15 cellular contexts compared by ENCODE assay signal in genomic region chr4:175657571-175657970, GRCh38.
"Had no signal": no experiment of that assay in that cellular context is flagged by ENCODE, and none has a peak within 500 bp of the region (broad histone marks: within the 10 kb centered on the region; RNA-seq: fewer than 3 reads in every experiment).

No MANE protein-coding gene starts in this region.

- H3K27me3 Mint-ChIP-seq: activated CD8-positive, alpha-beta T cell treated with anti-CD3 and anti-CD28 coated beads for 36 hours; activated naive CD8-positive, alpha-beta T cell treated with anti-CD3 and anti-CD28 coated beads, Interleukin-2, amount 50 U/mL, for 24 hours had no signal

- H3K27ac Mint-ChIP-seq: activated CD8-positive, alpha-beta T cell treated with anti-CD3 and anti-CD28 coated beads for 36 hours; activated naive CD8-positive, alpha-beta T cell treated with anti-CD3 and anti-CD28 coated beads, Interleukin-2, amount 50 U/mL, for 24 hours; stimulated activated effector memory CD8-positive, alpha-beta T cell treated with anti-CD3 and anti-CD28 coated beads, Interleukin-12 subunit alpha, Interleukin-12 subunit beta, amount 100 ng/mL, for 72 hours had no signal

- DNase-seq: activated CD4-positive, alpha-beta T cell treated with anti-CD3 and anti-CD28 coated beads for 4 hours; activated CD8-positive, alpha-beta memory T cell treated with anti-CD3 and anti-CD28 coated beads, Interleukin-2, amount 50 U/mL, for 4 hours; activated CD8-positive, alpha-beta T cell treated with anti-CD3 and anti-CD28 coated beads for 36 hours; activated naive CD4-positive, alpha-beta T cell; activated naive CD8-positive, alpha-beta T cell treated with anti-CD3 and anti-CD28 coated beads, Interleukin-2, amount 50 U/mL, for 24 hours; effector memory CD4-positive, alpha-beta T cell; hippocampal formation; ovary; T-helper 9 cell; tibial artery had no signal

- H3K4me3 ChIP-seq: neural progenitor cell, ovary, smooth muscle cell, tibial artery, vagina had no signal

- H3K36me3 ChIP-seq: neural progenitor cell, ovary, tibial artery, vagina had no signal

- H3K4me3 Mint-ChIP-seq: activated CD8-positive, alpha-beta T cell treated with anti-CD3 and anti-CD28 coated beads for 36 hours; activated naive CD8-positive, alpha-beta T cell treated with anti-CD3 and anti-CD28 coated beads, Interleukin-2, amount 50 U/mL, for 24 hours; neural progenitor cell; stimulated activated effector memory CD8-positive, alpha-beta T cell treated with anti-CD3 and anti-CD28 coated beads, Interleukin-12 subunit alpha, Interleukin-12 subunit beta, amount 100 ng/mL, for 72 hours had no signal

- H3K4me1 ChIP-seq: neural progenitor cell, tibial artery, vagina had no signal

- H3K4me1 Mint-ChIP-seq: activated naive CD8-positive, alpha-beta T cell treated with anti-CD3 and anti-CD28 coated beads, Interleukin-2, amount 50 U/mL, for 24 hours; neural progenitor cell; stimulated activated effector memory CD8-positive, alpha-beta T cell treated with anti-CD3 and anti-CD28 coated beads, Interleukin-12 subunit alpha, Interleukin-12 subunit beta, amount 100 ng/mL, for 72 hours had no signal

- H3K27me3 ChIP-seq: neural progenitor cell, ovary, tibial artery, vagina had no signal

- H3K36me3 Mint-ChIP-seq: stimulated activated effector memory CD8-positive, alpha-beta T cell treated with anti-CD3 and anti-CD28 coated beads, Interleukin-12 subunit alpha, Interleukin-12 subunit beta, amount 100 ng/mL, for 72 hours had no signal

- H3K9me3 Mint-ChIP-seq: activated CD8-positive, alpha-beta T cell treated with anti-CD3 and anti-CD28 coated beads for 36 hours; neural progenitor cell had no signal

- ATAC-seq: activated CD8-positive, alpha-beta T cell treated with anti-CD3 and anti-CD28 coated beads for 36 hours; activated naive CD8-positive, alpha-beta T cell treated with anti-CD3 and anti-CD28 coated beads, Interleukin-2, amount 50 U/mL, for 24 hours; stimulated activated effector memory CD8-positive, alpha-beta T cell treated with anti-CD3 and anti-CD28 coated beads, Interleukin-12 subunit alpha, Interleukin-12 subunit beta, amount 100 ng/mL, for 72 hours had no signal

- H3K9me3 ChIP-seq: ovary, tibial artery, vagina had no signal

- H3K27ac ChIP-seq: epithelial cell of prostate, neural progenitor cell, ovary, tibial artery, vagina had no signal
